16 cellular contexts compared by ENCODE assay signal in genomic region chr5:36407396-36407795, GRCh38.
"Had no signal": no experiment of that assay in that cellular context is flagged by ENCODE, and none has a peak within 500 bp of the region (broad histone marks: within the 10 kb centered on the region; RNA-seq: fewer than 3 reads in every experiment).

No MANE protein-coding gene starts in this region.

- DNase-seq: activated CD4-positive, alpha-beta T cell treated with anti-CD3 and anti-CD28 coated beads, Interleukin-2, amount 50 U/mL, for 4 hours; activated CD4-positive, CD25-positive, alpha-beta regulatory T cell treated with anti-CD3 and anti-CD28 coated beads, Interleukin-2, amount 50 U/mL, for 72 hours; activated naive CD4-positive, alpha-beta T cell; activated naive CD8-positive, alpha-beta T cell treated with anti-CD3 and anti-CD28 coated beads, Interleukin-2, amount 50 U/mL, for 24 hours; activated T-cell treated with anti-CD3 and anti-CD28 coated beads for 4 hours; caudate nucleus; colonic mucosa; esophagus squamous epithelium; gastrocnemius medialis; midbrain; ovary; T-helper 1 cell; tibial artery had no signal

- H3K27ac ChIP-seq: colonic mucosa, esophagus squamous epithelium, gastrocnemius medialis, ovary, tibial artery had no signal

- ATAC-seq: activated naive CD8-positive, alpha-beta T cell treated with anti-CD3 and anti-CD28 coated beads, Interleukin-2, amount 50 U/mL, for 24 hours; gastrocnemius medialis; stimulated activated effector memory CD8-positive, alpha-beta T cell treated with anti-CD3 and anti-CD28 coated beads, Interleukin-12 subunit alpha, Interleukin-12 subunit beta, amount 100 ng/mL, for 72 hours had no signal

- H3K4me1 ChIP-seq: colonic mucosa, gastrocnemius medialis had no signal

- H3K36me3 ChIP-seq: colonic mucosa, esophagus squamous epithelium, gastrocnemius medialis, ovary, tibial artery had no signal

- H3K4me3 ChIP-seq: colonic mucosa, esophagus squamous epithelium, gastrocnemius medialis, lung, ovary, tibial artery had no signal

- H3K9me3 ChIP-seq: colonic mucosa, esophagus squamous epithelium, gastrocnemius medialis, ovary, tibial artery had no signal

- H3K27me3 ChIP-seq: colonic mucosa, esophagus squamous epithelium, gastrocnemius medialis, ovary, tibial artery had no signal

- FAIRE-seq: urothelium cell line had no signal
